ENCODE assay signal across 23 cellular contexts in genomic region chr4:159098482-159099127, GRCh38.
"Had no signal": no experiment of that assay in that cellular context is flagged by ENCODE, and none has a peak within 500 bp of the region (broad histone marks: within the 10 kb centered on the region; RNA-seq: fewer than 3 reads in every experiment).

No MANE protein-coding gene starts in this region.

- H3K4me3 ChIP-seq: cardiac muscle cell, heart left ventricle, lower lobe of right lung, right lobe of liver, skin epidermis, stomach, suprapubic skin, tibial nerve had no signal

- H3K27me3 ChIP-seq: cardiac muscle cell, heart left ventricle, right lobe of liver, stomach, suprapubic skin, tibial nerve had no signal

- DNase-seq: activated CD4-positive, alpha-beta T cell treated with anti-CD3 and anti-CD28 coated beads, Interleukin-2, amount 10 ng/mL, durations not matched to agents 7 days and 5 days; activated CD4-positive, CD25-positive, alpha-beta regulatory T cell treated with anti-CD3 and anti-CD28 coated beads, Interleukin-2, amount 50 U/mL, for 72 hours; activated CD8-positive, alpha-beta memory T cell treated with anti-CD3 and anti-CD28 coated beads, Interleukin-2, amount 10 ng/mL, durations not matched to agents 7 days and 5 days; activated CD8-positive, alpha-beta T cell treated with anti-CD3 and anti-CD28 coated beads for 36 hours; activated effector memory CD4-positive, alpha-beta T cell treated with anti-CD3 and anti-CD28 coated beads, Interleukin-2, amount 50 U/mL, for 16 hours; activated naive CD4-positive, alpha-beta T cell treated with anti-CD3 and anti-CD28 coated beads, Interleukin-2, amount 10 ng/mL, durations not matched to agents 7 days and 5 days; activated T-cell treated with anti-CD3 and anti-CD28 coated beads for 4 hours; amygdala; cortex of kidney; heart left ventricle; kidney; lower lobe of right lung; naive B cell; posterior cingulate gyrus; right lobe of liver; stimulated activated CD4-positive, alpha-beta T cell treated with anti-CD3 and anti-CD28 coated beads, Interleukin-1b, Interleukin-23, amount 100 ng/mL, for 48 hours; stomach; WERI-Rb-1 had no signal

- H3K36me3 ChIP-seq: cardiac muscle cell, heart left ventricle, lower lobe of right lung, right lobe of liver, stomach, suprapubic skin, tibial nerve had no signal

- H3K4me1 ChIP-seq: right lobe of liver had no signal

- FAIRE-seq: kidney had no signal

- H3K9me3 ChIP-seq: heart left ventricle, lower lobe of right lung, right lobe of liver, stomach, suprapubic skin, tibial nerve had no signal

- H3K27ac ChIP-seq: cardiac muscle cell, epithelial cell of prostate, lower lobe of right lung, right lobe of liver, skin epidermis, suprapubic skin, tibial nerve, WERI-Rb-1 had no signal
